8 cellular contexts compared by ENCODE assay signal in genomic region chr1:178310685-178311105, GRCh38.
DNase-seq lines count a peak whose midpoint lies in the region; ATAC-seq and TF ChIP-seq lines count a peak whose summit lies in the region.

No MANE protein-coding gene starts in this region.

- H3K4me3 ChIP-seq in BE2C (ENCODE audit: low read depth, low read length), result no peak overlapping the region
- no peak overlapping the region for H3K4me3 ChIP-seq in WI38 (ENCODE audit: low read depth, low read length)
- no peak overlapping the region for H3K4me3 ChIP-seq in heart left ventricle

- no peaks in the 10 kb centered on the region for H3K9me3 ChIP-seq in BE2C
- H3K9me3 ChIP-seq in heart left ventricle, result peaks cover 0 to 2% (median 0%) of the 10 kb centered on the region in 12 donors

- no peaks in the 10 kb centered on the region for H3K27me3 ChIP-seq in BE2C
- no peaks in the 10 kb centered on the region for H3K27me3 ChIP-seq in heart left ventricle

- H3K36me3 ChIP-seq in BE2C (no peaks in the 10 kb centered on the region), heart left ventricle (no peaks in the 10 kb centered on the region)

- H3K4me1 ChIP-seq in BE2C, result no peaks in the 10 kb centered on the region
- H3K4me1 ChIP-seq in heart left ventricle, result peaks cover 0 to 25% (median 8%) of the 10 kb centered on the region in 12 donors

- DNase-seq in BE2C (no peak), NCI-H2196 treated with DMSO at 0.1 percent for 48 hours (lab: John Stamatoyannopoulos, UW; ENCODE audit: unreplicated experiment) (peak; percentile 66), heart left ventricle (no peak), retina (peak; percentile 74)
- no peak for DNase-seq in stimulated activated CD4-positive, alpha-beta T cell treated with anti-CD3 and anti-CD28 coated beads, Interleukin-4, amount 100 ng/mL, for 24 hours

- peak overlapping the region in 1 of 12 donors; percentile 45 for H3K27ac ChIP-seq in heart left ventricle

- TF ChIP-seq POLR2A in heart left ventricle (IDR thresholded peaks at IDR 0.05), result no peak

- TF ChIP-seq CTCF in BE2C (IDR thresholded peaks at IDR 0.05; ENCODE audit: low read depth, low read length) (peak; percentile 67), WI38 (IDR thresholded peaks at IDR 0.05; ENCODE audit: low read depth, low read length) (peak; percentile 36), heart left ventricle (IDR thresholded peaks at IDR 0.05) (peak; percentile 61 to 84 (median 78))

- 0 to 2% (median 0%) methylated on average over 1 of the region's 1 CpG for WGBS in heart left ventricle, 4 donors

- intact Hi-C loops in heart left ventricle (cut with DNase I), result loop anchor here in 9 of 10 donors (2.0 to 10.0 kb wide), 9 partner anchors 34 to 702 kb away; no protein-coding TSS in a partner anchor

- ATAC-seq in GM18861 (IDR thresholded peaks at IDR 0.05; ENCODE audit: unreplicated experiment), result peak; percentile 94
- peak; percentile 55 for ATAC-seq in HG03196 (IDR thresholded peaks at IDR 0.05; ENCODE audit: unreplicated experiment)
- peak; percentile 78 to 86 (median 82) for ATAC-seq in heart left ventricle

Comparison
In these comparisons a context has a peak if more than half of its experiments do, and no peak if none do; other contexts are left out.
1. DNase-seq: peak in NCI-H2196 treated with DMSO at 0.1 percent for 48 hours (single experiment) and retina (single experiment); none in BE2C (single experiment), heart left ventricle (0 of 5) and stimulated activated CD4-positive, alpha-beta T cell treated with anti-CD3 and anti-CD28 coated beads, Interleukin-4, amount 100 ng/mL, for 24 hours (single experiment).
2. Peak in every context shown above with its lines, with median percentiles within 50 percentile points of each other: CTCF ChIP-seq and ATAC-seq.